Comparison of ENCODE assay signal across 28 cellular contexts in genomic region chr1:54497338-54497737, GRCh38. TPM values are rescaled to one million over a fixed set of nuclear protein-coding genes. Genes with fewer than 3 reads are reported as not detected.
"Had no signal": no experiment of that assay in that cellular context is flagged by ENCODE, and none has a peak within 500 bp of the region (broad histone marks: within the 10 kb centered on the region; RNA-seq: fewer than 3 reads in every experiment).

No MANE protein-coding gene starts in this region.

- DNase-seq: activated CD4-positive, alpha-beta memory T cell treated with anti-CD3 and anti-CD28 coated beads, Interleukin-2, amount 10 ng/mL, durations not matched to agents 7 days and 5 days; activated CD4-positive, alpha-beta T cell treated with anti-CD3 and anti-CD28 coated beads for 1 hour; activated CD4-positive, alpha-beta T cell treated with anti-CD3 and anti-CD28 coated beads, Interleukin-2, amount 10 ng/mL, durations not matched to agents 7 days and 5 days; activated naive CD8-positive, alpha-beta T cell treated with anti-CD3 and anti-CD28 coated beads, Interleukin-2, amount 50 U/mL, for 24 hours; activated T-cell treated with anti-CD3 and anti-CD28 coated beads, Interleukin-2, amount 50 U/mL, for 48 hours; amygdala; caudate nucleus; hypothalamus; immature natural killer cell; kidney; left colon; mammary epithelial cell; naive thymus-derived CD4-positive, alpha-beta T cell; ovary; stimulated activated CD4-positive, alpha-beta T cell treated with anti-CD3 and anti-CD28 coated beads, Interleukin-1b, Interleukin-23, amount 100 ng/mL, for 48 hours; stimulated activated CD4-positive, alpha-beta T cell treated with anti-CD3 and anti-CD28 coated beads, Interleukin-4, amount 100 ng/mL, for 4 hours; stimulated activated CD8-positive, alpha-beta memory T cell treated with anti-CD3 and anti-CD28 coated beads, Interleukin-4, amount 100 ng/mL, for 48 hours; stomach; tibial artery had no signal

- H3K36me3 Mint-ChIP-seq: activated naive CD4-positive, alpha-beta T cell treated with anti-CD3 and anti-CD28 coated beads, Interleukin-2, amount 50 U/mL, for 24 hours; immature natural killer cell; naive thymus-derived CD4-positive, alpha-beta T cell; WTC11 had no signal

- H3K4me3 ChIP-seq: heart left ventricle, ovary, prostate gland, smooth muscle cell, stomach, tibial artery had no signal

- H3K27ac Mint-ChIP-seq: activated CD4-positive, alpha-beta memory T cell treated with anti-CD3 and anti-CD28 coated beads, Interleukin-2, amount 10 ng/mL, durations not matched to agents 7 days and 5 days; activated CD4-positive, alpha-beta T cell treated with anti-CD3 and anti-CD28 coated beads, Interleukin-2, amount 10 ng/mL, durations not matched to agents 7 days and 5 days; activated naive CD8-positive, alpha-beta T cell treated with anti-CD3 and anti-CD28 coated beads, Interleukin-2, amount 50 U/mL, for 24 hours; activated T-helper 2 cell treated with anti-CD3 and anti-CD28 coated beads, Interferon-gamma antibody, Interleukin-2, Interleukin-4, amounts not matched to agents 10 μg/mL and 5 μg/mL and 100 μg/mL, durations not matched to agents 14 hours and 24 hours and 36 hours; mesothelial cell of epicardium; stimulated activated memory B cell treated with anti-CD40 and anti-IgM and Interleukin-4, amounts not matched to agents 10 μg/mL and 1 μg/mL and 100 μg/mL, for 72 hours; WTC11 had no signal

- H3K9me3 ChIP-seq: ovary, prostate gland, tibial artery had no signal

- H3K27me3 ChIP-seq: ovary had no signal

- H3K27ac ChIP-seq: heart left ventricle, ovary, prostate gland, stomach, tibial artery had no signal

- H3K4me3 Mint-ChIP-seq: activated CD4-positive, alpha-beta memory T cell treated with anti-CD3 and anti-CD28 coated beads, Interleukin-2, amount 10 ng/mL, durations not matched to agents 7 days and 5 days; activated CD4-positive, alpha-beta T cell treated with anti-CD3 and anti-CD28 coated beads, Interleukin-2, amount 10 ng/mL, durations not matched to agents 7 days and 5 days; activated naive CD4-positive, alpha-beta T cell treated with anti-CD3 and anti-CD28 coated beads, Interleukin-2, amount 50 U/mL, for 24 hours; activated naive CD8-positive, alpha-beta T cell treated with anti-CD3 and anti-CD28 coated beads, Interleukin-2, amount 50 U/mL, for 24 hours; immature natural killer cell; mesothelial cell of epicardium; stimulated activated memory B cell treated with anti-CD40 and anti-IgM and Interleukin-4, amounts not matched to agents 10 μg/mL and 1 μg/mL and 100 μg/mL, for 72 hours; WTC11 had no signal

- H3K4me1 ChIP-seq: prostate gland had no signal

- H3K36me3 ChIP-seq: heart left ventricle, ovary, prostate gland, stomach, tibial artery had no signal

- H3K9me3 Mint-ChIP-seq: activated CD4-positive, alpha-beta memory T cell treated with anti-CD3 and anti-CD28 coated beads, Interleukin-2, amount 10 ng/mL, durations not matched to agents 7 days and 5 days; activated CD4-positive, alpha-beta T cell treated with anti-CD3 and anti-CD28 coated beads, Interleukin-2, amount 10 ng/mL, durations not matched to agents 7 days and 5 days; activated naive CD4-positive, alpha-beta T cell treated with anti-CD3 and anti-CD28 coated beads, Interleukin-2, amount 50 U/mL, for 24 hours; activated naive CD8-positive, alpha-beta T cell treated with anti-CD3 and anti-CD28 coated beads, Interleukin-2, amount 50 U/mL, for 24 hours; activated T-helper 2 cell treated with anti-CD3 and anti-CD28 coated beads, Interferon-gamma antibody, Interleukin-2, Interleukin-4, amounts not matched to agents 10 μg/mL and 5 μg/mL and 100 μg/mL, durations not matched to agents 14 hours and 24 hours and 36 hours; immature natural killer cell; naive thymus-derived CD4-positive, alpha-beta T cell; WTC11 had no signal

- ATAC-seq: activated naive CD8-positive, alpha-beta T cell treated with anti-CD3 and anti-CD28 coated beads, Interleukin-2, amount 50 U/mL, for 24 hours; heart left ventricle; left colon; naive thymus-derived CD4-positive, alpha-beta T cell; stimulated activated memory B cell treated with anti-CD40 and anti-IgM and Interleukin-4, amounts not matched to agents 10 μg/mL and 1 μg/mL and 100 μg/mL, for 72 hours; WTC11 had no signal

- H3K4me2 ChIP-seq: smooth muscle cell had no signal

RNA-seq across cellular contexts. Expression of gene ACOT11, which starts 50.7 kb away (rescaled TPM):
- polyA plus RNA-seq: neural cell had no signal
